Comparison of ENCODE assay signal across 10 cellular contexts in the genomic region with DNA sequence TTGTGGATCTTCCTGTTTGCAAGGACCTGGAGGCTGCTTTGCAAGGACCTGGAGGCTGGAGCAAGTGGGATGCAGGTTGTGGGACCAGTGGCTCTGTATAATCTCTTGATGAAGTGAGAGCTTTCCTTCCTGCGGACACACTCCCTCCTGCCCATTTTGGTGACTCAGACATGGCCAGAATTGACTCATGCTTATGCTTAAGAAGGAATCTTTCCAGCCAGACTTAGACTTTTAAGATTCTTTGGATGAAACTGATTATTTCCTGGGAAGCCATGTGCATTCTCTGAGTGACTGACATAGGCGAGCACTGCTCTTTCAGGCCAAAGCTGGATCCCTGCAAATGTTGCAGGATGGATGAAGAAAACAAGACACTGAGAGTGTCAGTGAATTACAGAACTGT.
DNase-seq lines count a peak whose midpoint lies in the region; TF ChIP-seq lines count a peak whose summit lies in the region.
"Had no signal": no experiment of that assay in that cellular context is flagged by ENCODE, and none has a peak within 500 bp of the region (broad histone marks: within the 10 kb centered on the region; RNA-seq: fewer than 3 reads in every experiment).

No MANE protein-coding gene starts in this region.

- TF ChIP-seq CTCF in fibroblast of villous mesenchyme (IDR thresholded peaks at IDR 0.05; ENCODE audit: insufficient read depth, low read depth, low read length): no peak

- H3K4me3 ChIP-seq in fibroblast of villous mesenchyme (ENCODE audit: low read depth, low read length): no peak overlapping the region

- DNase-seq in H4 (ENCODE audit: low spot score) (peak; percentile 59), T1000 (lab: John Stamatoyannopoulos, UW) (peak; percentile 4), fibroblast of villous mesenchyme (ENCODE audit: low read depth) (peak; percentile 51), superior temporal gyrus (ENCODE audit: extremely low spot score) (peak; percentile 49), HK-2 (ENCODE audit: unreplicated experiment) (no peak), NCI-H2081 treated with DMSO at 0.1 percent for 48 hours (lab: John Stamatoyannopoulos, UW) (no peak)
- DNase-seq in activated CD4-positive, alpha-beta T cell treated with anti-CD3 and anti-CD28 coated beads, Interleukin-2, amount 50 U/mL, for 4 hours: no peak
- DNase-seq: activated CD4-positive, alpha-beta T cell treated with anti-CD3 and anti-CD28 coated beads, Interleukin-2, amount 50 U/mL, for 1 hour; activated naive CD4-positive, alpha-beta T cell treated with anti-CD3 and anti-CD28 coated beads, Interleukin-2, amount 50 U/mL, for 16 hours; NCI-H1436 treated with DMSO at 0.1 percent for 48 hours had no signal

Comparison
In these comparisons a context has a peak if more than half of its experiments do, and no peak if none do; other contexts are left out.
1. DNase-seq: peak in H4 (single experiment), T1000 (single experiment), fibroblast of villous mesenchyme (single experiment) and superior temporal gyrus (single experiment); none in HK-2 (single experiment), activated CD4-positive, alpha-beta T cell treated with anti-CD3 and anti-CD28 coated beads, Interleukin-2, amount 50 U/mL, for 4 hours (0 of 2) and NCI-H2081 treated with DMSO at 0.1 percent for 48 hours (single experiment).